ENCODE assay signal across 14 cellular contexts in genomic region chr12:857611-858010, GRCh38.
DNase-seq lines count a peak whose midpoint lies in the region; ATAC-seq and TF ChIP-seq lines count a peak whose summit lies in the region.
"Had no signal": no experiment of that assay in that cellular context is flagged by ENCODE, and none has a peak within 500 bp of the region (broad histone marks: within the 10 kb centered on the region; RNA-seq: fewer than 3 reads in every experiment).

No MANE protein-coding gene starts in this region.

- POLR2A ChIA-PET in AG04449 (lab: Yijun Ruan, JAX) = no interaction called here
- POLR2A ChIA-PET in HEK293T (lab: Yijun Ruan, JAX) = interaction anchor here (1.0 kb wide), 1 partner anchor 9 kb away, joined by 3 read pairs; no protein-coding TSS in a partner anchor

- peaks cover 13 to 51% of the 10 kb centered on the region in 2 experiments for H3K36me3 ChIP-seq in mesenchymal stem cell (ENCODE audit: control insufficient read depth in 1 of 2, insufficient read depth in 2 of 2, low read depth in 1 of 2, low read length in 2 of 2)

- H4K8ac ChIP-seq in mesenchymal stem cell (ENCODE audit: low read length) = no peak overlapping the region

- no peak overlapping the region for H3K4me2 ChIP-seq in mesenchymal stem cell (ENCODE audit: low read length, poor library complexity, severe bottlenecking)
- H3K4me2 ChIP-seq: KMS-11 had no signal

- TF ChIP-seq CTCF in AG04449 (IDR thresholded peaks at IDR 0.05; ENCODE audit: insufficient read depth, low read length, missing control alignments) (no peak), choroid plexus epithelial cell (conservative IDR thresholded peaks at IDR 0.05; ENCODE audit: low read depth, low read length) (no peak)

- H3K27ac ChIP-seq in mesenchymal stem cell (ENCODE audit: low read length, poor library complexity, severe bottlenecking) = peak overlapping the region; percentile 15
- H3K27ac ChIP-seq: KMS-11, testis had no signal

- no peak overlapping the region for H2BK15ac ChIP-seq in mesenchymal stem cell (ENCODE audit: low read depth, poor library complexity, severe bottlenecking)

- no peak overlapping the region for H2BK12ac ChIP-seq in mesenchymal stem cell (ENCODE audit: low read length in 2 of 2)

- no peaks in the 10 kb centered on the region for H3K9me3 ChIP-seq in mesenchymal stem cell (ENCODE audit: control insufficient read depth, low read length)
- H3K9me3 ChIP-seq: testis had no signal

- H3K9ac ChIP-seq in mesenchymal stem cell (ENCODE audit: low read length) = peak overlapping the region; percentile 58
- H3K9ac ChIP-seq: KMS-11 had no signal

- no peaks in the 10 kb centered on the region for H3K4me1 ChIP-seq in mesenchymal stem cell (ENCODE audit: control insufficient read depth, insufficient read depth, low read depth, low read length)
- H3K4me1 ChIP-seq: testis had no signal

- no peak overlapping the region for H3K14ac ChIP-seq in mesenchymal stem cell (ENCODE audit: low read length in 2 of 2)

- no peak overlapping the region for H2BK5ac ChIP-seq in mesenchymal stem cell (ENCODE audit: low read depth, low read length, poor library complexity, severe bottlenecking)

- DNase-seq in AG04449 (ENCODE audit: low read depth, low spot score) (peak; percentile 34), HPDE6-E6E7 (ENCODE audit: extremely low spot score) (peak; percentile 74), choroid plexus epithelial cell (ENCODE audit: low read depth) (peak; percentile 84), mesenchymal stem cell (peak; percentile 66), HEK293T (ENCODE audit: extremely low spot score) (no peak), NCI-H2029 treated with DMSO at 0.1 percent for 48 hours (lab: John Stamatoyannopoulos, UW) (no peak), AML-193 (lab: John Stamatoyannopoulos, UW) (no peak)
- DNase-seq: DMS 273 treated with DMSO at 0.1 percent for 48 hours; NCI-H526; stimulated activated CD4-positive, alpha-beta T cell treated with anti-CD3 and anti-CD28 coated beads, Interleukin-1b, Interleukin-23, amount 100 ng/mL, for 48 hours; testis had no signal

- no peak overlapping the region for H3K23ac ChIP-seq in mesenchymal stem cell (ENCODE audit: low read length in 2 of 2)

- H3K4me3 ChIP-seq in AG04449 (ENCODE audit: low read depth, low read length) (no peak overlapping the region), choroid plexus epithelial cell (ENCODE audit: low read depth, low read length) (no peak overlapping the region), mesenchymal stem cell (ENCODE audit: insufficient read depth in 1 of 2, low read depth in 1 of 2, low read length in 2 of 2) (peak overlapping the region in 1 of 2 experiments; percentile 5)
- H3K4me3 ChIP-seq: lung, testis had no signal

- no peak overlapping the region for H3K18ac ChIP-seq in mesenchymal stem cell (ENCODE audit: low read depth in 1 of 2, low read length in 2 of 2)

- 74% methylated on average over 5 of the region's 5 CpGs for WGBS in mesenchymal stem cell

- ATAC-seq in HG03457 (IDR thresholded peaks at IDR 0.05; ENCODE audit: unreplicated experiment) = no peak

- no peak overlapping the region for H2BK120ac ChIP-seq in mesenchymal stem cell (ENCODE audit: low read depth, low read length)

- peaks cover 18% of the 10 kb centered on the region for H3K79me1 ChIP-seq in mesenchymal stem cell (replicated peaks; ENCODE audit: low read length, poor library complexity, severe bottlenecking)

- H3K4ac ChIP-seq in mesenchymal stem cell (ENCODE audit: low read depth in 1 of 2, low read length in 2 of 2) = no peak overlapping the region

- H3K27me3 ChIP-seq in mesenchymal stem cell (ENCODE audit: control insufficient read depth in 1 of 2, insufficient read depth in 1 of 2, low read length in 2 of 2) = no peaks in the 10 kb centered on the region
- H3K27me3 ChIP-seq: testis had no signal

- no peak overlapping the region for H2AK5ac ChIP-seq in mesenchymal stem cell (ENCODE audit: low read length, severe bottlenecking)

- no peak overlapping the region for H4K91ac ChIP-seq in mesenchymal stem cell (ENCODE audit: low read length)

- CTCF ChIA-PET in AG04449 (lab: Yijun Ruan, JAX) = interaction anchor here (0.6 to 7.8 kb wide), 8 partner anchors 9 to 287 kb away, joined by 3 to 53 read pairs (median 4); partner anchors contain the start of gene WNK1
- CTCF ChIA-PET in HEK293T (lab: Yijun Ruan, JAX) = no interaction called here

- no peak overlapping the region for H2AFZ ChIP-seq in mesenchymal stem cell (ENCODE audit: low read depth, low read length)

TF ChIP-seq in HEK293T, 16 proteins besides CTCF, POLR2A, EP300 and RAD21:
- TF ChIP-seq CTBP1 (IDR thresholded peaks at IDR 0.05; ENCODE audit: borderline replicate concordance) = no peak
- TF ChIP-seq SP1 (IDR thresholded peaks at IDR 0.05) = no peak
- TF ChIP-seq ELF4 (IDR thresholded peaks at IDR 0.05) = no peak
- no peak for TF ChIP-seq FOXK2 (IDR thresholded peaks at IDR 0.05)
- TF ChIP-seq L3MBTL2 (conservative IDR thresholded peaks at IDR 0.05) = no peak
- no peak for TF ChIP-seq FOXM1 (IDR thresholded peaks at IDR 0.05; ENCODE audit: borderline replicate concordance)
- no peak for TF ChIP-seq PKNOX1 (IDR thresholded peaks at IDR 0.05)
- no peak for TF ChIP-seq ZNF384 (IDR thresholded peaks at IDR 0.05)
- no peak for TF ChIP-seq NFRKB (IDR thresholded peaks at IDR 0.05)
- TF ChIP-seq HDGF (IDR thresholded peaks at IDR 0.05; ENCODE audit: borderline replicate concordance) = no peak
- TF ChIP-seq TARDBP (IDR thresholded peaks at IDR 0.05) = no peak
- TF ChIP-seq SUZ12 (IDR thresholded peaks at IDR 0.05) = no peak

Comparison
In these comparisons a context has a peak if more than half of its experiments do, and no peak if none do; other contexts are left out.
1. DNase-seq: peak in AG04449 (single experiment), HPDE6-E6E7 (single experiment), choroid plexus epithelial cell (single experiment) and mesenchymal stem cell (single experiment); none in HEK293T (single experiment), NCI-H2029 treated with DMSO at 0.1 percent for 48 hours (single experiment) and AML-193 (0 of 2).